ENCODE assay signal across 15 cellular contexts in genomic region chr15:89329329-89330084, GRCh38. TPM values are rescaled to one million over a fixed set of nuclear protein-coding genes. Genes with fewer than 3 reads are reported as not detected.
DNase-seq lines count a peak whose midpoint lies in the region; FAIRE-seq and TF ChIP-seq lines count a peak whose summit lies in the region.
"Had no signal": no experiment of that assay in that cellular context is flagged by ENCODE, and none has a peak within 500 bp of the region (broad histone marks: within the 10 kb centered on the region; RNA-seq: fewer than 3 reads in every experiment).

No MANE protein-coding gene starts in this region.

- H3K4me1 ChIP-seq in BLaER1 = peaks cover 76% of the 10 kb centered on the region

- H3K4me3 Mint-ChIP-seq in activated naive CD4-positive, alpha-beta T cell treated with anti-CD3 and anti-CD28 coated beads, Interleukin-2, amount 10 ng/mL, durations not matched to agents 7 days and 5 days = peak overlapping the region; percentile 37
- no peak overlapping the region for H3K4me3 Mint-ChIP-seq in nephron progenitor cell

- H3K9me3 Mint-ChIP-seq in activated naive CD4-positive, alpha-beta T cell treated with anti-CD3 and anti-CD28 coated beads, Interleukin-2, amount 10 ng/mL, durations not matched to agents 7 days and 5 days = no peaks in the 10 kb centered on the region
- H3K9me3 Mint-ChIP-seq in nephron progenitor cell = no peaks in the 10 kb centered on the region

- H3K9ac ChIP-seq in BLaER1 = 0 out of 2 replicates have a peak overlapping the region, but pooled peaks have one; percentile 25

- no peaks in the 10 kb centered on the region for H3K9me3 ChIP-seq in BLaER1
- H3K9me3 ChIP-seq: esophagus muscularis mucosa, ovary had no signal

- no peak for FAIRE-seq in frontal cortex (lab: Jason Lieb, UNC)

- peaks cover 97% of the 10 kb centered on the region for H4K20me1 ChIP-seq in BLaER1

- peaks cover 74% of the 10 kb centered on the region for H3K36me3 Mint-ChIP-seq in activated naive CD4-positive, alpha-beta T cell treated with anti-CD3 and anti-CD28 coated beads, Interleukin-2, amount 10 ng/mL, durations not matched to agents 7 days and 5 days
- peaks cover 68% of the 10 kb centered on the region for H3K36me3 Mint-ChIP-seq in nephron progenitor cell (ENCODE audit: low read depth)

- CTCF ChIA-PET in activated naive CD4-positive, alpha-beta T cell treated with anti-CD3 and anti-CD28 coated beads, Interleukin-2, amount 10 ng/mL, durations not matched to agents 7 days and 5 days (lab: Charles Lee) = interaction anchor here (0.8 to 1.8 kb wide), 5 partner anchors 9 to 123 kb away, joined by 3 to 6 read pairs (median 4); no protein-coding TSS in a partner anchor

- no peaks in the 10 kb centered on the region for H3K27me3 Mint-ChIP-seq in activated naive CD4-positive, alpha-beta T cell treated with anti-CD3 and anti-CD28 coated beads, Interleukin-2, amount 10 ng/mL, durations not matched to agents 7 days and 5 days
- H3K27me3 Mint-ChIP-seq in nephron progenitor cell (ENCODE audit: low read depth, poor library complexity) = no peaks in the 10 kb centered on the region

- H3K4me2 ChIP-seq in BLaER1 = peak overlapping the region; percentile 96

- peaks cover 88% of the 10 kb centered on the region for H3K36me3 ChIP-seq in BLaER1
- H3K36me3 ChIP-seq: ovary had no signal

- H3K27ac ChIP-seq in BLaER1 = no peak overlapping the region
- H3K27ac ChIP-seq: esophagus muscularis mucosa, ovary, RWPE1 had no signal

- peaks cover 44% of the 10 kb centered on the region for H3K4me1 Mint-ChIP-seq in activated naive CD4-positive, alpha-beta T cell treated with anti-CD3 and anti-CD28 coated beads, Interleukin-2, amount 10 ng/mL, durations not matched to agents 7 days and 5 days
- peaks cover 31% of the 10 kb centered on the region for H3K4me1 Mint-ChIP-seq in nephron progenitor cell

- H3K4me3 ChIP-seq in BLaER1 = no peak overlapping the region
- H3K4me3 ChIP-seq: esophagus muscularis mucosa, lung, ovary had no signal

- DNase-seq in GM03348 (ENCODE audit: low spot score) = peak; percentile 22
- peak; percentile 60 for DNase-seq in activated naive CD4-positive, alpha-beta T cell treated with anti-CD3 and anti-CD28 coated beads, Interleukin-2, amount 10 ng/mL, durations not matched to agents 7 days and 5 days
- no peak for DNase-seq in nephron progenitor cell
- no peak for DNase-seq in middle frontal gyrus (ENCODE audit: extremely low spot score, low spot score)
- DNase-seq in SHP77 (lab: John Stamatoyannopoulos, UW) = no peak
- no peak for DNase-seq in frontal cortex (ENCODE audit: low spot score in 2 of 2)
- no peak for DNase-seq in Ammon's horn (ENCODE audit: low spot score)
- DNase-seq: NCI-H1417 treated with DMSO at 0.1 percent for 48 hours; NCI-H510A; ovary; stimulated activated CD4-positive, alpha-beta T cell treated with anti-CD3 and anti-CD28 coated beads, Interleukin-15, amount 100 ng/mL, for 24 hours had no signal

- peak overlapping the region; percentile 89 for H3K27ac Mint-ChIP-seq in activated naive CD4-positive, alpha-beta T cell treated with anti-CD3 and anti-CD28 coated beads, Interleukin-2, amount 10 ng/mL, durations not matched to agents 7 days and 5 days
- peak overlapping the region; percentile 92 for H3K27ac Mint-ChIP-seq in nephron progenitor cell

- no peak for TF ChIP-seq CTCF in nephron progenitor cell (IDR thresholded peaks at IDR 0.05)

- no peaks in the 10 kb centered on the region for H3K27me3 ChIP-seq in BLaER1
- H3K27me3 ChIP-seq: esophagus muscularis mucosa, ovary had no signal

RNA-seq across cellular contexts. Expression of gene POLG, which starts 5.1 kb away (rescaled TPM):
- 39.1 TPM for total RNA-seq in frontal cortex

Comparison
In these comparisons a context has a peak if more than half of its experiments do, and no peak if none do; other contexts are left out.
1. DNase-seq: peak in GM03348 (single experiment) and activated naive CD4-positive, alpha-beta T cell treated with anti-CD3 and anti-CD28 coated beads, Interleukin-2, amount 10 ng/mL, durations not matched to agents 7 days and 5 days (single experiment); none in nephron progenitor cell (single experiment), middle frontal gyrus (single experiment), SHP77 (0 of 2), frontal cortex (0 of 2) and Ammon's horn (single experiment).